Comparison of ENCODE assay signal across 14 cellular contexts in the genomic region with DNA sequence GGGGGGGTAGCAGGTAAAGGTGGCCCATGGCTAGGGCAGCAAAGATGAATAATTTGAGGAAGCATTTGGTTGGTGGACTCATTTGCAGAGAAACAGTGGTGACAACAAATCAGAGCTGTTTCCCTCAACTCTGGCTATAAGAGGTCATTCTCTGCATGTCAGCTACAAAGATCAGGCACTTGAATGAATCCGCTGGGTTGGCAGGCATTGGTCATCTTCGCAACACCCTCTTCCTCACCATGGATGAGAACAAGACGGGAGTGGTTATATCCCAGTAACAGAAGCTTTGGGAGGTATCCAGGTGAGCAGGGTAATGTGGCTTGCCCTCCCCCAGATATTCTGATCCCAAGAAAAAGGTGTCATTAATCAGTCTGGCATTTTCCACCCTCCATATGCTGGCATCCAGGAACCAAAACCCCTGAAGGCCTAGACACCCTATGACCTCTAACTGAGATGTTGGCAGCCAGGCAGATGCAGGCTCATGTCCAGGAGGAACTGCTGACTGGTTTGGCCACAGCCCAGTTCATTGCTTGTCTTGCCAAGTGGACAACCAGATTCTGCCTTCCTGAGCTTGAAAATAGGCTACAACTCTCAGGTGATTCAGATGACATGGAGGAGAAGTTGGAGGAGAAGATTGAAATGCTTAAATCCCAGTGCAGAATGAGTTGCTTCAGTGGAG.
DNase-seq lines count a peak whose midpoint lies in the region; ATAC-seq and TF ChIP-seq lines count a peak whose summit lies in the region.
"Had no signal": no experiment of that assay in that cellular context is flagged by ENCODE, and none has a peak within 500 bp of the region (broad histone marks: within the 10 kb centered on the region; RNA-seq: fewer than 3 reads in every experiment).

No MANE protein-coding gene starts in this region.

- 33% methylated on average over 1 of the region's 3 CpGs for WGBS in right lobe of liver (ENCODE audit: insufficient coverage, low coverage, low lambda C conversion rate, missing lambda C conversion rate)

- no peaks in the 10 kb centered on the region for H3K9me2 ChIP-seq in OCI-LY7 (ENCODE audit: insufficient read depth, low read length)

- TF ChIP-seq CTCF in choroid plexus epithelial cell (conservative IDR thresholded peaks at IDR 0.05; ENCODE audit: low read depth, low read length) (no peak), right lobe of liver (IDR thresholded peaks at IDR 0.05) (no peak), OCI-LY7 (conservative IDR thresholded peaks at IDR 0.05; ENCODE audit: low read length) (no peak)

- H2AFZ ChIP-seq in OCI-LY7 (ENCODE audit: low read length) = no peak overlapping the region

- CTCF ChIA-PET in OCI-LY7 (lab: Charles Lee; ENCODE audit: unreplicated experiment) = no interaction called here

- BruUV-seq in OCI-LY7 (replicated peaks; lab: Mats Ljungman, UMichigan) = no TSS peak

- POLR2A ChIA-PET in OCI-LY7 (lab: Charles Lee) = interaction anchor here (0.6 kb wide), 1 partner anchor 330 kb away, joined by 4 read pairs; no protein-coding TSS in a partner anchor

- H3K4me1 ChIP-seq in right lobe of liver (peaks cover 0 to 20% (median 0%) of the 10 kb centered on the region in 4 donors), OCI-LY7 (ENCODE audit: insufficient read depth, low read length, poor library complexity, severe bottlenecking) (peaks cover 4% of the 10 kb centered on the region)

- H3K27ac ChIP-seq in right lobe of liver (no peak overlapping the region), substantia nigra (ENCODE audit: low read depth, low read length, poor library complexity, severe bottlenecking) (no peak overlapping the region), OCI-LY7 (ENCODE audit: low read depth, low read length, poor library complexity, severe bottlenecking) (no peak overlapping the region)

- no peaks in the 10 kb centered on the region for H4K20me1 ChIP-seq in OCI-LY7 (ENCODE audit: insufficient read depth, low read length)

- no peak for TF ChIP-seq POLR2A in right lobe of liver (IDR thresholded peaks at IDR 0.05)

- no peaks in the 10 kb centered on the region for H3K79me2 ChIP-seq in OCI-LY7 (ENCODE audit: insufficient read depth, low read depth, low read length)

- H3K27me3 ChIP-seq in right lobe of liver = no peaks in the 10 kb centered on the region

- H3K4me2 ChIP-seq in OCI-LY7 (ENCODE audit: low read length) = no peak overlapping the region

- intact Hi-C loops in right lobe of liver (cut with DNase I) (no loop called here), OCI-LY7 (cut with micrococcal nuclease; ENCODE audit: unreplicated experiment) (no loop called here)

- H3K36me3 ChIP-seq in right lobe of liver = no peaks in the 10 kb centered on the region
- no peaks in the 10 kb centered on the region for H3K36me3 ChIP-seq in OCI-LY7 (ENCODE audit: insufficient read depth, low read length)

- no peak overlapping the region for H3K4me3 ChIP-seq in choroid plexus epithelial cell (ENCODE audit: low read depth, low read length)
- no peak overlapping the region for H3K4me3 ChIP-seq in right lobe of liver
- H3K4me3 ChIP-seq in OCI-LY7 (ENCODE audit: low read depth, low read length, poor library complexity, severe bottlenecking) = no peak overlapping the region

- H3K9me3 ChIP-seq in right lobe of liver = no peaks in the 10 kb centered on the region
- no peaks in the 10 kb centered on the region for H3K9me3 ChIP-seq in OCI-LY7 (ENCODE audit: low read length)

- DNase-seq in NCI-H446 treated with DMSO at 0.1 percent for 48 hours (lab: John Stamatoyannopoulos, UW) (peak; percentile 39), choroid plexus epithelial cell (ENCODE audit: low read depth) (peak; percentile 34), right lobe of liver (peak; percentile 85 to 92 (median 90)), substantia nigra (lab: John Stamatoyannopoulos, UW) (peak in 32 of 49 donors; percentile 4 to 58 (median 16)), OCI-LY7 (ENCODE audit: low spot score) (no peak), DMS153 (lab: John Stamatoyannopoulos, UW) (no peak)
- DNase-seq in NK-92 treated with Interleukin-12 subunit alpha and Interleukin-12 subunit beta, amount 100 ng/mL, for 24 hours (lab: John Stamatoyannopoulos, UW) = no peak
- DNase-seq in stimulated activated CD4-positive, alpha-beta T cell treated with anti-CD3 and anti-CD28 coated beads, Interleukin-4, amount 100 ng/mL, for 4 hours = no peak
- DNase-seq: activated CD4-positive, CD25-positive, alpha-beta regulatory T cell treated with anti-CD3 and anti-CD28 coated beads, Interleukin-2, amount 50 U/mL, for 72 hours; activated naive CD8-positive, alpha-beta T cell treated with anti-CD3 and anti-CD28 coated beads, Interleukin-2, amount 50 U/mL, for 24 hours; effector memory CD4-positive, alpha-beta T cell; EL; kidney; NCI-H146 had no signal

- peak; percentile 85 to 96 (median 90) for ATAC-seq in right lobe of liver
- ATAC-seq: activated naive CD8-positive, alpha-beta T cell treated with anti-CD3 and anti-CD28 coated beads, Interleukin-2, amount 50 U/mL, for 24 hours had no signal

Comparison
In these comparisons a context has a peak if more than half of its experiments do, and no peak if none do; other contexts are left out.
1. DNase-seq: peak in NCI-H446 treated with DMSO at 0.1 percent for 48 hours (single experiment), choroid plexus epithelial cell (single experiment), right lobe of liver (3 of 3) and substantia nigra (32 of 49); none in OCI-LY7 (single experiment), NK-92 treated with Interleukin-12 subunit alpha and Interleukin-12 subunit beta, amount 100 ng/mL, for 24 hours (single experiment), stimulated activated CD4-positive, alpha-beta T cell treated with anti-CD3 and anti-CD28 coated beads, Interleukin-4, amount 100 ng/mL, for 4 hours (0 of 2) and DMS153 (single experiment).